ENCODE assay signal across 3 cellular contexts in genomic region chr17:29177541-29177870, GRCh38.
TF ChIP-seq lines count a peak whose summit lies in the region.

No MANE protein-coding gene starts in this region.

TF ChIP-seq in SK-N-SH, 30 proteins besides CTCF, POLR2A, EP300 and RAD21 (continues in another document):
- TF ChIP-seq IRF3 (IDR thresholded peaks at IDR 0.05; ENCODE audit: low read depth, low read length) (no peak), REST (IDR thresholded peaks at IDR 0.05; ENCODE audit: low read depth, low read length) (no peak), MEF2A (IDR thresholded peaks at IDR 0.05; ENCODE audit: borderline replicate concordance, low read depth) (no peak), SIN3A (IDR thresholded peaks at IDR 0.05; ENCODE audit: borderline replicate concordance, low read depth, low read length) (no peak), SMC3 (IDR thresholded peaks at IDR 0.05; ENCODE audit: low read depth, low read length) (no peak), GABPA (IDR thresholded peaks at IDR 0.05; ENCODE audit: low read depth) (no peak), ELF1 (IDR thresholded peaks at IDR 0.05) (no peak), YY1 (IDR thresholded peaks at IDR 0.05; ENCODE audit: low read depth) (no peak), TCF12 (IDR thresholded peaks at IDR 0.05) (no peak), NRF1 (IDR thresholded peaks at IDR 0.05; ENCODE audit: low read depth, low read length) (no peak), NFIC (IDR thresholded peaks at IDR 0.05; ENCODE audit: borderline replicate concordance) (no peak), CHD2 (IDR thresholded peaks at IDR 0.05; ENCODE audit: low read length, partially characterized antibody) (no peak), FOXJ3 (CRISPR knock-in tag; IDR thresholded peaks at IDR 0.05) (no peak), MXI1 (IDR thresholded peaks at IDR 0.05; ENCODE audit: low read depth, low read length) (no peak), TAF1 (IDR thresholded peaks at IDR 0.05; ENCODE audit: borderline replicate concordance, low read depth, low read length) (no peak)
- TF ChIP-seq, protein P1, sequence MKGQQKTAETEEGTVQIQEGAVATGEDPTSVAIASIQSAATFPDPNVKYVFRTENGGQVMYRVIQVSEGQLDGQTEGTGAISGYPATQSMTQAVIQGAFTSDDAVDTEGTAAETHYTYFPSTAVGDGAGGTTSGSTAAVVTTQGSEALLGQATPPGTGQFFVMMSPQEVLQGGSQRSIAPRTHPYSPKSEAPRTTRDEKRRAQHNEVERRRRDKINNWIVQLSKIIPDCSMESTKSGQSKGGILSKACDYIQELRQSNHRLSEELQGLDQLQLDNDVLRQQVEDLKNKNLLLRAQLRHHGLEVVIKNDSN (IDR thresholded peaks at IDR 0.05; ENCODE audit: borderline replicate concordance, low read depth): no peak

TF ChIP-seq in SK-N-SH treated with all-trans-retinoic acid at 6 μM for 48 hours, 23 proteins besides CTCF, POLR2A, EP300 and RAD21 (continued from another document):
- TF ChIP-seq ESRRG (CRISPR knock-in tag; IDR thresholded peaks at IDR 0.05) (no peak), OSR1 (CRISPR knock-in tag; IDR thresholded peaks at IDR 0.05) (no peak), TCF4 (CRISPR knock-in tag; IDR thresholded peaks at IDR 0.05; ENCODE audit: borderline replicate concordance) (no peak)

TF ChIP-seq in HepG2, 621 proteins besides CTCF, POLR2A, EP300 and RAD21 (continues in another document):
- TF ChIP-seq BCLAF1 (IDR thresholded peaks at IDR 0.05) (no peak), ZNF747 (CRISPR knock-in tag; IDR thresholded peaks at IDR 0.05; ENCODE audit: borderline replicate concordance) (no peak), ISX (CRISPR knock-in tag; conservative IDR thresholded peaks at IDR 0.05) (0 out of 2 replicates have a peak, but pooled peaks have one; percentile 49), FOXO1 (CRISPR knock-in tag; IDR thresholded peaks at IDR 0.05) (no peak), FOXM1 (CRISPR knock-in tag; IDR thresholded peaks at IDR 0.05) (no peak), ZFP62 (CRISPR knock-in tag; IDR thresholded peaks at IDR 0.05) (no peak), SIX1 (CRISPR knock-in tag; IDR thresholded peaks at IDR 0.05; ENCODE audit: borderline replicate concordance) (no peak), HDAC6 (IDR thresholded peaks at IDR 0.05; ENCODE audit: low read depth, low read length) (no peak), KLF11 (CRISPR knock-in tag; IDR thresholded peaks at IDR 0.05) (no peak), CERS6 (CRISPR knock-in tag; IDR thresholded peaks at IDR 0.05) (no peak), ZNF430 (CRISPR knock-in tag; IDR thresholded peaks at IDR 0.05) (0 out of 2 replicates have a peak, but pooled peaks have one; percentile 31), SMC3 (IDR thresholded peaks at IDR 0.05; ENCODE audit: low read length) (no peak), ZC3H13 (CRISPR knock-in tag; IDR thresholded peaks at IDR 0.05) (no peak), KMT2B (CRISPR knock-in tag; IDR thresholded peaks at IDR 0.05) (no peak), PRPF4 (IDR thresholded peaks at IDR 0.05; ENCODE audit: low read depth, low read length, poor library complexity, severe bottlenecking) (no peak), ZNF501 (CRISPR knock-in tag; IDR thresholded peaks at IDR 0.05) (0 out of 2 replicates have a peak, but pooled peaks have one; percentile 43), ZNF510 (CRISPR knock-in tag; IDR thresholded peaks at IDR 0.05; ENCODE audit: low read depth) (no peak), FOXP1 (IDR thresholded peaks at IDR 0.05) (no peak), FOXP1 (CRISPR knock-in tag; IDR thresholded peaks at IDR 0.05) (no peak), MEIS2 (CRISPR knock-in tag; IDR thresholded peaks at IDR 0.05) (no peak), SNAPC2 (CRISPR knock-in tag; IDR thresholded peaks at IDR 0.05) (no peak), NONO (IDR thresholded peaks at IDR 0.05) (no peak), NONO (CRISPR knock-in tag; conservative IDR thresholded peaks at IDR 0.05) (0 out of 2 replicates have a peak, but pooled peaks have one; percentile 0), TCF7L2 (IDR thresholded peaks at IDR 0.05; ENCODE audit: low read depth, low read length) (no peak), THAP11 (CRISPR knock-in tag; IDR thresholded peaks at IDR 0.05) (no peak), SRSF1 (optimal IDR thresholded peaks at IDR 0.05; ENCODE audit: low read depth, low read length) (peak; percentile 8), ZNF775 (CRISPR knock-in tag; IDR thresholded peaks at IDR 0.05; ENCODE audit: borderline replicate concordance) (no peak), KDM6A (CRISPR knock-in tag; IDR thresholded peaks at IDR 0.05; ENCODE audit: low read depth) (no peak), ZNF746 (CRISPR knock-in tag; IDR thresholded peaks at IDR 0.05) (no peak), ZNF329 (CRISPR knock-in tag; IDR thresholded peaks at IDR 0.05; ENCODE audit: low read depth) (no peak), U2AF2 (IDR thresholded peaks at IDR 0.05; ENCODE audit: low read depth, low read length) (no peak), CREB3 (CRISPR knock-in tag; IDR thresholded peaks at IDR 0.05) (no peak), MAZ (IDR thresholded peaks at IDR 0.05; ENCODE audit: borderline replicate concordance, low read depth, low read length) (no peak), MAZ (CRISPR knock-in tag; IDR thresholded peaks at IDR 0.05; ENCODE audit: low read depth) (no peak), DBP (CRISPR knock-in tag; IDR thresholded peaks at IDR 0.05; ENCODE audit: not compliant biosample characterization) (no peak), NFKBIZ (CRISPR knock-in tag; IDR thresholded peaks at IDR 0.05) (no peak), ASH2L (IDR thresholded peaks at IDR 0.05; ENCODE audit: insufficient read length, low read depth, low read length) (no peak), PHB2 (IDR thresholded peaks at IDR 0.05; ENCODE audit: partially characterized antibody) (no peak), PHF8 (CRISPR knock-in tag; IDR thresholded peaks at IDR 0.05) (no peak), TFDP2 (CRISPR knock-in tag; IDR thresholded peaks at IDR 0.05) (no peak; the same call in 1 of the 2 replicates), SNAPC5 (CRISPR knock-in tag; IDR thresholded peaks at IDR 0.05; ENCODE audit: borderline replicate concordance) (no peak), SATB2 (CRISPR knock-in tag; IDR thresholded peaks at IDR 0.05) (no peak), KDM2A (CRISPR knock-in tag; IDR thresholded peaks at IDR 0.05; ENCODE audit: borderline replicate concordance, low read depth) (no peak), ZNF292 (CRISPR knock-in tag; IDR thresholded peaks at IDR 0.05; ENCODE audit: borderline replicate concordance, low read depth) (no peak), THAP9 (CRISPR knock-in tag; IDR thresholded peaks at IDR 0.05; ENCODE audit: borderline replicate concordance) (no peak), SAFB2 (CRISPR knock-in tag; IDR thresholded peaks at IDR 0.05; ENCODE audit: borderline replicate concordance, low read depth) (no peak), ZNF577 (CRISPR knock-in tag; IDR thresholded peaks at IDR 0.05; ENCODE audit: borderline replicate concordance, low read depth) (no peak), NFYC (CRISPR knock-in tag; IDR thresholded peaks at IDR 0.05) (no peak)
- TF ChIP-seq, protein P2, sequence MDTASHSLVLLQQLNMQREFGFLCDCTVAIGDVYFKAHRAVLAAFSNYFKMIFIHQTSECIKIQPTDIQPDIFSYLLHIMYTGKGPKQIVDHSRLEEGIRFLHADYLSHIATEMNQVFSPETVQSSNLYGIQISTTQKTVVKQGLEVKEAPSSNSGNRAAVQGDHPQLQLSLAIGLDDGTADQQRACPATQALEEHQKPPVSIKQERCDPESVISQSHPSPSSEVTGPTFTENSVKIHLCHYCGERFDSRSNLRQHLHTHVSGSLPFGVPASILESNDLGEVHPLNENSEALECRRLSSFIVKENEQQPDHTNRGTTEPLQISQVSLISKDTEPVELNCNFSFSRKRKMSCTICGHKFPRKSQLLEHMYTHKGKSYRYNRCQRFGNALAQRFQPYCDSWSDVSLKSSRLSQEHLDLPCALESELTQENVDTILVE (CRISPR knock-in tag; IDR thresholded peaks at IDR 0.05): no peak
- TF ChIP-seq, protein P3, sequence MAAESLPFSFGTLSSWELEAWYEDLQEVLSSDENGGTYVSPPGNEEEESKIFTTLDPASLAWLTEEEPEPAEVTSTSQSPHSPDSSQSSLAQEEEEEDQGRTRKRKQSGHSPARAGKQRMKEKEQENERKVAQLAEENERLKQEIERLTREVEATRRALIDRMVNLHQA (CRISPR knock-in tag; IDR thresholded peaks at IDR 0.05): no peak
- TF ChIP-seq, protein P4, sequence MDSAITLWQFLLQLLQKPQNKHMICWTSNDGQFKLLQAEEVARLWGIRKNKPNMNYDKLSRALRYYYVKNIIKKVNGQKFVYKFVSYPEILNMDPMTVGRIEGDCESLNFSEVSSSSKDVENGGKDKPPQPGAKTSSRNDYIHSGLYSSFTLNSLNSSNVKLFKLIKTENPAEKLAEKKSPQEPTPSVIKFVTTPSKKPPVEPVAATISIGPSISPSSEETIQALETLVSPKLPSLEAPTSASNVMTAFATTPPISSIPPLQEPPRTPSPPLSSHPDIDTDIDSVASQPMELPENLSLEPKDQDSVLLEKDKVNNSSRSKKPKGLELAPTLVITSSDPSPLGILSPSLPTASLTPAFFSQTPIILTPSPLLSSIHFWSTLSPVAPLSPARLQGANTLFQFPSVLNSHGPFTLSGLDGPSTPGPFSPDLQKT (CRISPR knock-in tag; IDR thresholded peaks at IDR 0.05; ENCODE audit: borderline replicate concordance): no peak
